In genomic region chr6:152863618-152864326, GRCh38 we compare ENCODE assay signal across 8 cellular contexts.
DNase-seq lines count a peak whose midpoint lies in the region; ATAC-seq and TF ChIP-seq lines count a peak whose summit lies in the region.

No MANE protein-coding gene starts in this region.

- no peaks in the 10 kb centered on the region for H3K27me3 ChIP-seq in lung (ENCODE audit: control insufficient read depth, insufficient read depth)

- ATAC-seq in GM18873 (IDR thresholded peaks at IDR 0.05; ENCODE audit: low FRiP score, unreplicated experiment) (peak; percentile 80), HG03135 (IDR thresholded peaks at IDR 0.05; ENCODE audit: unreplicated experiment) (peak; percentile 97), lung (ENCODE audit: insufficient read depth, low FRiP score) (peak; percentile 85)

- H3K9me3 ChIP-seq in lung (ENCODE audit: control insufficient read depth in 2 of 2, insufficient read depth in 1 of 2, low read length in 1 of 2): no peaks in the 10 kb centered on the region

- no peaks in the 10 kb centered on the region for H3K4me1 Mint-ChIP-seq in activated CD4-positive, alpha-beta T cell treated with anti-CD3 and anti-CD28 coated beads, Interleukin-2, amount 10 ng/mL, durations not matched to agents 24 days and 14 days

- H3K27me3 Mint-ChIP-seq in activated CD4-positive, alpha-beta T cell treated with anti-CD3 and anti-CD28 coated beads, Interleukin-2, amount 10 ng/mL, durations not matched to agents 24 days and 14 days: peaks cover 7% of the 10 kb centered on the region

- intact Hi-C loops in activated CD4-positive, alpha-beta T cell treated with anti-CD3 and anti-CD28 coated beads, Interleukin-2, amount 10 ng/mL, durations not matched to agents 24 days and 14 days (cut with micrococcal nuclease): loop anchor here (1.0 to 10.0 kb wide), 4 partner anchors 33 to 451 kb away; no protein-coding TSS in a partner anchor

- 64 to 69% methylated on average over 10 of the region's 10 CpGs for WGBS in lung, 2 donors

- H3K27ac Mint-ChIP-seq in activated CD4-positive, alpha-beta T cell treated with anti-CD3 and anti-CD28 coated beads, Interleukin-2, amount 10 ng/mL, durations not matched to agents 24 days and 14 days: no peak overlapping the region

- H3K4me1 ChIP-seq in lung (ENCODE audit: control insufficient read depth in 2 of 2, insufficient read depth in 2 of 2, low read length in 2 of 2): no peaks in the 10 kb centered on the region

- peak; percentile 66 for TF ChIP-seq CTCF in lung (IDR thresholded peaks at IDR 0.05; ENCODE audit: control extremely low read depth, extremely low read depth)

- H3K36me3 Mint-ChIP-seq in activated CD4-positive, alpha-beta T cell treated with anti-CD3 and anti-CD28 coated beads, Interleukin-2, amount 10 ng/mL, durations not matched to agents 24 days and 14 days (ENCODE audit: low read depth): no peaks in the 10 kb centered on the region

- DNase-seq in Ammon's horn (ENCODE audit: low spot score): peak; percentile 83
- DNase-seq in NCI-H446 (lab: John Stamatoyannopoulos, UW): peak; percentile 30 to 64
- peak; percentile 88 for DNase-seq in activated CD4-positive, alpha-beta T cell treated with anti-CD3 and anti-CD28 coated beads, Interleukin-2, amount 10 ng/mL, durations not matched to agents 24 days and 14 days
- DNase-seq in dedifferentiated amniotic fluid mesenchymal stem cell (ENCODE audit: extremely low spot score): peak; percentile 59
- peak; percentile 55 for DNase-seq in lung (ENCODE audit: low spot score)
- DNase-seq in stimulated activated CD8-positive, alpha-beta memory T cell treated with anti-CD3 and anti-CD28 coated beads, Interleukin-15, amount 100 ng/mL, for 48 hours (ENCODE audit: low read depth in 2 of 2): peak; percentile 8 to 30

- no peaks in the 10 kb centered on the region for H3K9me3 Mint-ChIP-seq in activated CD4-positive, alpha-beta T cell treated with anti-CD3 and anti-CD28 coated beads, Interleukin-2, amount 10 ng/mL, durations not matched to agents 24 days and 14 days

- no peaks in the 10 kb centered on the region for H3K36me3 ChIP-seq in lung (ENCODE audit: control insufficient read depth in 2 of 2, insufficient read depth in 2 of 2, low read length in 2 of 2)

- no peak overlapping the region for H3K4me3 ChIP-seq in lung

- H3K4me3 Mint-ChIP-seq in activated CD4-positive, alpha-beta T cell treated with anti-CD3 and anti-CD28 coated beads, Interleukin-2, amount 10 ng/mL, durations not matched to agents 24 days and 14 days: no peak overlapping the region

- H3K27ac ChIP-seq in lung (ENCODE audit: low read depth in 1 of 2, low read length in 1 of 2): no peak overlapping the region

Comparison
In these comparisons a context has a peak if more than half of its experiments do, and no peak if none do; other contexts are left out.
1. DNase-seq: peak in every context shown above with its lines; median percentile 88 in activated CD4-positive, alpha-beta T cell treated with anti-CD3 and anti-CD28 coated beads, Interleukin-2, amount 10 ng/mL, durations not matched to agents 24 days and 14 days; 83 in Ammon's horn; 59 in dedifferentiated amniotic fluid mesenchymal stem cell; 55 in lung; 47 in NCI-H446; 19 in stimulated activated CD8-positive, alpha-beta memory T cell treated with anti-CD3 and anti-CD28 coated beads, Interleukin-15, amount 100 ng/mL, for 48 hours.